In genomic region chr11:59560702-59561469, GRCh38 we compare ENCODE assay signal across 8 cellular contexts. TPM values are rescaled to one million over a fixed set of nuclear protein-coding genes. Genes with fewer than 3 reads are reported as not detected.
DNase-seq lines count a peak whose midpoint lies in the region; ATAC-seq and TF ChIP-seq lines count a peak whose summit lies in the region.

No MANE protein-coding gene starts in this region.

- TF ChIP-seq POLR2A in GM19193 (IDR thresholded peaks at IDR 0.05; ENCODE audit: extremely low read depth, insufficient read depth, insufficient read length), result peak; percentile 48

- H3K36me3 Mint-ChIP-seq in activated CD4-positive, alpha-beta memory T cell treated with anti-CD3 and anti-CD28 coated beads for 36 hours, result peaks cover 9% of the 10 kb centered on the region

- H3K9me3 ChIP-seq in ectodermal cell (ENCODE audit: control insufficient read depth, low read length) (no peaks in the 10 kb centered on the region), lung (ENCODE audit: control insufficient read depth in 2 of 2, insufficient read depth in 1 of 2, low read length in 1 of 2) (no peaks in the 10 kb centered on the region)

- intact Hi-C loops in activated CD4-positive, alpha-beta memory T cell treated with anti-CD3 and anti-CD28 coated beads for 36 hours (cut with micrococcal nuclease), result loop anchor here (1.0 to 5.0 kb wide), 4 partner anchors 11 to 296 kb away; no protein-coding TSS in a partner anchor

- peak overlapping the region; percentile 96 for H3K27ac Mint-ChIP-seq in activated CD4-positive, alpha-beta memory T cell treated with anti-CD3 and anti-CD28 coated beads for 36 hours

- H3K4me3 ChIP-seq in ectodermal cell (ENCODE audit: insufficient read depth, low read depth, low read length) (peak overlapping the region; percentile 94), lung (peak overlapping the region; percentile 77)

- DNase-seq in AG20443 (ENCODE audit: low spot score), result peak; percentile 94
- DNase-seq in NCI-H748 (lab: John Stamatoyannopoulos, UW; ENCODE audit: unreplicated experiment), result peak; percentile 87
- peak; percentile 90 for DNase-seq in activated CD4-positive, alpha-beta memory T cell treated with anti-CD3 and anti-CD28 coated beads for 36 hours
- DNase-seq in lung (ENCODE audit: low spot score), result peak; percentile 84
- DNase-seq in stimulated activated CD4-positive, alpha-beta T cell treated with anti-CD3 and anti-CD28 coated beads, TNF-alpha, amount 100 ng/mL, for 1 hour (ENCODE audit: low read depth in 3 of 3, low spot score in 1 of 3), result peak; percentile 52 to 70 (median 66)

- CTCF ChIA-PET in activated CD4-positive, alpha-beta memory T cell treated with anti-CD3 and anti-CD28 coated beads for 36 hours (lab: Charles Lee), result interaction anchor here (1.8 to 3.2 kb wide), 2 partner anchors 10 to 24 kb away, joined by 9 to 12 read pairs; no protein-coding TSS in a partner anchor

- H3K4me3 Mint-ChIP-seq in activated CD4-positive, alpha-beta memory T cell treated with anti-CD3 and anti-CD28 coated beads for 36 hours, result peak overlapping the region; percentile 93

- peaks cover 42% of the 10 kb centered on the region for H3K4me1 Mint-ChIP-seq in activated CD4-positive, alpha-beta memory T cell treated with anti-CD3 and anti-CD28 coated beads for 36 hours (ENCODE audit: low read depth)

- H3K27me3 Mint-ChIP-seq in activated CD4-positive, alpha-beta memory T cell treated with anti-CD3 and anti-CD28 coated beads for 36 hours, result peaks cover 4% of the 10 kb centered on the region

- peaks cover 2% of the 10 kb centered on the region for H3K9me3 Mint-ChIP-seq in activated CD4-positive, alpha-beta memory T cell treated with anti-CD3 and anti-CD28 coated beads for 36 hours

- H3K4me1 ChIP-seq in ectodermal cell (ENCODE audit: control insufficient read depth, insufficient read depth, low read length) (peaks cover 2% of the 10 kb centered on the region), lung (ENCODE audit: control insufficient read depth in 2 of 2, insufficient read depth in 2 of 2, low read length in 2 of 2) (no peaks in the 10 kb centered on the region)

- H3K27me3 ChIP-seq in ectodermal cell (ENCODE audit: control insufficient read depth, insufficient read depth, low read length, poor library complexity, severe bottlenecking) (no peaks in the 10 kb centered on the region), lung (ENCODE audit: control insufficient read depth, insufficient read depth) (no peaks in the 10 kb centered on the region)

- no peak for TF ChIP-seq CTCF in lung (IDR thresholded peaks at IDR 0.05; ENCODE audit: control extremely low read depth, extremely low read depth)

- 5 to 6% methylated on average over 39 of the region's 39 CpGs for WGBS in ectodermal cell, 2 experiments
- 5 to 6% methylated on average over 39 of the region's 39 CpGs for WGBS in lung, 2 donors

- H3K36me3 ChIP-seq in ectodermal cell (ENCODE audit: control insufficient read depth, insufficient read depth, low read length) (no peaks in the 10 kb centered on the region), lung (ENCODE audit: control insufficient read depth in 2 of 2, insufficient read depth in 2 of 2, low read length in 2 of 2) (no peaks in the 10 kb centered on the region)

- ATAC-seq in HG03442 (IDR thresholded peaks at IDR 0.05; ENCODE audit: unreplicated experiment) (peak; percentile 36), lung (ENCODE audit: insufficient read depth, low FRiP score) (peak; percentile 85)

- POLR2A ChIA-PET in activated CD4-positive, alpha-beta memory T cell treated with anti-CD3 and anti-CD28 coated beads for 36 hours (lab: Charles Lee), result interaction anchor here (0.7 to 1.3 kb wide), 3 partner anchors 11 to 108 kb away, joined by 3 to 5 read pairs (median 3); partner anchors contain the start of gene PATL1

- H3K27ac ChIP-seq in ectodermal cell (ENCODE audit: insufficient read depth, low read depth, low read length, poor library complexity, severe bottlenecking) (no peak overlapping the region), lung (ENCODE audit: low read depth in 1 of 2, low read length in 1 of 2) (peak overlapping the region; percentile 77 to 91)

RNA-seq across cellular contexts. Expression of gene OR4D9, which starts 49.5 kb away (rescaled TPM):
- total RNA-seq in activated CD4-positive, alpha-beta memory T cell treated with anti-CD3 and anti-CD28 coated beads for 36 hours, result not detected
- not detected for polyA plus RNA-seq in ectodermal cell (2013, experiment 1 of 4)
- not detected for polyA plus RNA-seq in ectodermal cell (2013, experiment 2 of 4)
- not detected for polyA plus RNA-seq in ectodermal cell (2013, experiment 3 of 4)
- not detected for polyA plus RNA-seq in ectodermal cell (2013, experiment 4 of 4)
- not detected for total RNA-seq in lung
- not detected for polyA plus RNA-seq in lung

RNA-seq across cellular contexts. Expression of gene OSBP, which starts 54.7 kb away (rescaled TPM):
- total RNA-seq in activated CD4-positive, alpha-beta memory T cell treated with anti-CD3 and anti-CD28 coated beads for 36 hours, result 10 to 100 TPM; 37.2 to 40.9 TPM
- polyA plus RNA-seq in ectodermal cell (2013, experiment 1 of 4), result 35.3 TPM
- polyA plus RNA-seq in ectodermal cell (2013, experiment 2 of 4), result 38.5 TPM
- polyA plus RNA-seq in ectodermal cell (2013, experiment 3 of 4), result 27.3 TPM
- 32.1 TPM for polyA plus RNA-seq in ectodermal cell (2013, experiment 4 of 4)
- 10 to 100 TPM; 39.1 to 41.9 TPM for total RNA-seq in lung
- polyA plus RNA-seq in lung, result 10 to 100 TPM; 12.0 to 21.2 TPM

RNA-seq across cellular contexts. Expression of gene OR4D11, which starts 57.5 kb away (rescaled TPM):
- not detected for total RNA-seq in activated CD4-positive, alpha-beta memory T cell treated with anti-CD3 and anti-CD28 coated beads for 36 hours
- not detected for polyA plus RNA-seq in ectodermal cell (2013, experiment 1 of 4)
- not detected for polyA plus RNA-seq in ectodermal cell (2013, experiment 2 of 4)
- polyA plus RNA-seq in ectodermal cell (2013, experiment 3 of 4), result not detected
- not detected for polyA plus RNA-seq in ectodermal cell (2013, experiment 4 of 4)
- total RNA-seq in lung, result not detected
- not detected for polyA plus RNA-seq in lung
